25 cellular contexts compared by ENCODE assay signal in the genomic region with DNA sequence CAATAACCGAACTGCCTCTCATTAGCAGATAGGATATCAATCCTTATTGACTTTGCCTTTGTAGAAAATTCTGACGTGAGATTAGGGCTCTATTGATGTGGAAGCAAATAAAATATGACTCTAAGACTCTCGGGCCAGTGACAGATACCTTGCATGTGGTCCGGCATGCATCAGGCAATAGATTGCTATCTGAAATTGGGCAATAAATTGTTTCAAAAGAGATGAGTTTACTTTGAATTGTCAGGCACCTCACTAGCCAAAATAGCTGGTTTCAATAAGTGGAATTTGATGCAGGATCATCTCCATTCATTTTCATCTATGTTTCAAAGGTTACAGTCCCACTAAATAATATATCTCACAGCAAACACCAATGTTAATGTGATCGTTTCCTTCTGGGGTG.
DNase-seq lines count a peak whose midpoint lies in the region; ATAC-seq, FAIRE-seq and TF ChIP-seq lines count a peak whose summit lies in the region.
"Had no signal": no experiment of that assay in that cellular context is flagged by ENCODE, and none has a peak within 500 bp of the region (broad histone marks: within the 10 kb centered on the region; RNA-seq: fewer than 3 reads in every experiment).

No MANE protein-coding gene starts in this region.

- H3K79me2 ChIP-seq in HepG2 (ENCODE audit: insufficient read depth, low read length) = no peaks in the 10 kb centered on the region

- peak; percentile 35 to 57 for TF ChIP-seq RAD21 in liver (IDR thresholded peaks at IDR 0.05)
- TF ChIP-seq RAD21 in HepG2 (CRISPR knock-in tag; IDR thresholded peaks at IDR 0.05) = no peak

- no peak overlapping the region for H3K4me2 ChIP-seq in HepG2 (ENCODE audit: low read depth, low read length)
- H3K4me2 ChIP-seq: A549; BLaER1 treated with 17β-estradiol and CSF1 and Interleukin-3, amounts not matched to agents 10 nM and 100 nM had no signal

- TF ChIP-seq EP300 in HepG2 (IDR thresholded peaks at IDR 0.05; ENCODE audit: low read depth in 2 of 2, low read length in 2 of 2) (no peak), HepG2 (CRISPR knock-in tag; IDR thresholded peaks at IDR 0.05; ENCODE audit: borderline replicate concordance) (no peak)

- in situ Hi-C loops in HepG2 (cut with HindIII; ENCODE audit: extremely low pct_ligation_motif_present, low pct_unique_long_range_greater_than_20kb) = no loop called here

- BruUV-seq in HepG2 (replicated peaks; lab: Mats Ljungman, UMichigan) = no TSS peak

- no peak for ATAC-seq in HepG2
- ATAC-seq in left lobe of liver = peak; percentile 84
- ATAC-seq: A549, GM12878 had no signal

- DNase-seq in HepG2 (ENCODE audit: low spot score) = no peak
- no peak for DNase-seq in left lobe of liver (ENCODE audit: low spot score)
- DNase-seq in urothelium cell line (ENCODE audit: low spot score) = no peak
- DNase-seq in NCI-H2196 (lab: John Stamatoyannopoulos, UW; ENCODE audit: unreplicated experiment) = no peak
- DNase-seq in NCI-H345 (lab: John Stamatoyannopoulos, UW) = no peak
- DNase-seq: 8988T; ACHN; AML-193; BE2C; CD4-positive, alpha-beta T cell; CD8-positive, alpha-beta memory T cell; DMS 273 treated with DMSO at 0.1 percent for 48 hours; DMS79; EL; GDM1; GM23248; HFFc6 had no signal

- POLR2A ChIA-PET in HepG2 (lab: Yijun Ruan, JAX) = no interaction called here

- H3K4me1 ChIP-seq in liver (ENCODE audit: control insufficient read depth in 4 of 4, insufficient read depth in 4 of 4, low read length in 3 of 4) = peaks cover 0 to 3% (median under 1%) of the 10 kb centered on the region in 4 donors
- H3K4me1 ChIP-seq in HepG2 (ENCODE audit: insufficient read depth, low read length) = no peaks in the 10 kb centered on the region
- H3K4me1 ChIP-seq: A549; BLaER1 treated with 17β-estradiol and CSF1 and Interleukin-3, amounts not matched to agents 10 nM and 100 nM; HAP-1 had no signal

- H3K27ac ChIP-seq in liver (ENCODE audit: low read depth in 1 of 2, low read length in 2 of 2) (no peak overlapping the region), HepG2 (ENCODE audit: extremely low read length, insufficient read depth, low read length) (no peak overlapping the region)
- H3K27ac ChIP-seq: A549; BLaER1 treated with 17β-estradiol and CSF1 and Interleukin-3, amounts not matched to agents 10 nM and 100 nM; GM23248 had no signal

- no peaks in the 10 kb centered on the region for H4K20me1 ChIP-seq in HepG2 (ENCODE audit: insufficient read depth, low read length)
- H4K20me1 ChIP-seq: BLaER1 treated with 17β-estradiol and CSF1 and Interleukin-3, amounts not matched to agents 10 nM and 100 nM had no signal

- H3K9me3 ChIP-seq in liver (ENCODE audit: control insufficient read depth in 4 of 4, low read length in 3 of 4) (no peaks in the 10 kb centered on the region), HepG2 (ENCODE audit: low read length) (no peaks in the 10 kb centered on the region)
- H3K9me3 ChIP-seq: A549; BE2C; BLaER1 treated with 17β-estradiol and CSF1 and Interleukin-3, amounts not matched to agents 10 nM and 100 nM; HAP-1 had no signal

- intact Hi-C loops in HepG2 (cut with micrococcal nuclease; ENCODE audit: unreplicated experiment) = no loop called here

- TF ChIP-seq POLR2A in HepG2 (IDR thresholded peaks at IDR 0.05; ENCODE audit: insufficient read depth in 1 of 2, low read depth in 2 of 2, low read length in 2 of 2) = no peak

- H3K4me3 ChIP-seq in liver (ENCODE audit: low read depth in 1 of 3, low read length in 3 of 3) (no peak overlapping the region), HepG2 (replicated peaks in 1 of 3; ENCODE audit: insufficient read depth in 1 of 3, low read depth in 2 of 3, low read length in 3 of 3) (no peak overlapping the region)
- H3K4me3 ChIP-seq: A549; BLaER1 treated with 17β-estradiol and CSF1 and Interleukin-3, amounts not matched to agents 10 nM and 100 nM; GM12878; GM23248; HAP-1 had no signal

- H3K36me3 ChIP-seq in liver (ENCODE audit: control insufficient read depth in 4 of 4, insufficient read depth in 3 of 4, low read depth in 1 of 4, low read length in 3 of 4) (no peaks in the 10 kb centered on the region), HepG2 (replicated peaks in 1 of 2; ENCODE audit: control insufficient read depth in 1 of 2, insufficient read depth in 2 of 2, low read length in 2 of 2) (no peaks in the 10 kb centered on the region)
- H3K36me3 ChIP-seq: BE2C; BLaER1 treated with 17β-estradiol and CSF1 and Interleukin-3, amounts not matched to agents 10 nM and 100 nM; HAP-1 had no signal

- no peak for TF ChIP-seq CTCF in liver (IDR thresholded peaks at IDR 0.05; ENCODE audit: low read depth, low read length, missing input control)
- TF ChIP-seq CTCF in HepG2 (CRISPR knock-in tag; IDR thresholded peaks at IDR 0.05) = no peak

- H3K27me3 ChIP-seq in liver (ENCODE audit: control insufficient read depth in 4 of 4, insufficient read depth in 4 of 4, low read length in 3 of 4) (no peaks in the 10 kb centered on the region), HepG2 (ENCODE audit: control insufficient read depth in 1 of 2, insufficient read depth in 2 of 2, low read length in 2 of 2) (no peaks in the 10 kb centered on the region)
- H3K27me3 ChIP-seq: BE2C; BLaER1 treated with 17β-estradiol and CSF1 and Interleukin-3, amounts not matched to agents 10 nM and 100 nM had no signal

- FAIRE-seq in HepG2 (lab: Jason Lieb, UNC) (no peak), urothelium cell line (lab: Jason Lieb, UNC) (peak; percentile 32)
- FAIRE-seq: A549, D721Med, GM12878, GM19239, H54 had no signal

- H2AFZ ChIP-seq in HepG2 (ENCODE audit: low read length) = no peak overlapping the region
- H2AFZ ChIP-seq: GM23248 had no signal

- no peak overlapping the region for H3K9ac ChIP-seq in liver (ENCODE audit: low read depth in 1 of 2, low read length in 2 of 2)
- H3K9ac ChIP-seq in HepG2 (ENCODE audit: insufficient read depth, low read depth, low read length) = no peak overlapping the region
- H3K9ac ChIP-seq: BLaER1 treated with 17β-estradiol and CSF1 and Interleukin-3, amounts not matched to agents 10 nM and 100 nM; GM23248 had no signal

- WGBS in liver = 34% methylated on average over 5 of the region's 5 CpGs
- WGBS in HepG2 (ENCODE audit: low lambda C conversion rate) = 5% methylated on average over 5 of the region's 5 CpGs

- CTCF ChIA-PET in HepG2 (lab: Yijun Ruan, JAX; ENCODE audit: low intra/inter-chr PET ratio, low total read pairs) = no interaction called here

TF ChIP-seq in liver, 16 proteins besides CTCF, POLR2A, EP300 and RAD21 (continues in another document):
- TF ChIP-seq FOXA2 (IDR thresholded peaks at IDR 0.05) (peak; percentile 32), HNF4A (conservative IDR thresholded peaks at IDR 0.05) (peak in 1 of 2 donors; percentile 35), GABPA (IDR thresholded peaks at IDR 0.05 in 1 of 2, conservative IDR thresholded peaks at IDR 0.05 in 1 of 2) (no peak), HNF4G (IDR thresholded peaks at IDR 0.05) (no peak), SP1 (IDR thresholded peaks at IDR 0.05) (no peak), YY1 (IDR thresholded peaks at IDR 0.05) (peak; percentile 27), TAF1 (conservative IDR thresholded peaks at IDR 0.05) (no peak), RXRA (IDR thresholded peaks at IDR 0.05) (peak in 1 of 2 donors; percentile 45), FOXA1 (IDR thresholded peaks at IDR 0.05) (no peak)
- TF ChIP-seq, protein P1, sequence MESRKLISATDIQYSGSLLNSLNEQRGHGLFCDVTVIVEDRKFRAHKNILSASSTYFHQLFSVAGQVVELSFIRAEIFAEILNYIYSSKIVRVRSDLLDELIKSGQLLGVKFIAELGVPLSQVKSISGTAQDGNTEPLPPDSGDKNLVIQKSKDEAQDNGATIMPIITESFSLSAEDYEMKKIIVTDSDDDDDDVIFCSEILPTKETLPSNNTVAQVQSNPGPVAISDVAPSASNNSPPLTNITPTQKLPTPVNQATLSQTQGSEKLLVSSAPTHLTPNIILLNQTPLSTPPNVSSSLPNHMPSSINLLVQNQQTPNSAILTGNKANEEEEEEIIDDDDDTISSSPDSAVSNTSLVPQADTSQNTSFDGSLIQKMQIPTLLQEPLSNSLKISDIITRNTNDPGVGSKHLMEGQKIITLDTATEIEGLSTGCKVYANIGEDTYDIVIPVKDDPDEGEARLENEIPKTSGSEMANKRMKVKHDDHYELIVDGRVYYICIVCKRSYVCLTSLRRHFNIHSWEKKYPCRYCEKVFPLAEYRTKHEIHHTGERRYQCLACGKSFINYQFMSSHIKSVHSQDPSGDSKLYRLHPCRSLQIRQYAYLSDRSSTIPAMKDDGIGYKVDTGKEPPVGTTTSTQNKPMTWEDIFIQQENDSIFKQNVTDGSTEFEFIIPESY (IDR thresholded peaks at IDR 0.05) = peak; percentile 19

TF ChIP-seq in HepG2, 621 proteins besides CTCF, POLR2A, EP300 and RAD21:
- TF ChIP-seq SIX1 (CRISPR knock-in tag; IDR thresholded peaks at IDR 0.05; ENCODE audit: borderline replicate concordance) = no peak
- no peak for TF ChIP-seq ZSCAN29 (CRISPR knock-in tag; conservative IDR thresholded peaks at IDR 0.05)
- TF ChIP-seq, protein P2, sequence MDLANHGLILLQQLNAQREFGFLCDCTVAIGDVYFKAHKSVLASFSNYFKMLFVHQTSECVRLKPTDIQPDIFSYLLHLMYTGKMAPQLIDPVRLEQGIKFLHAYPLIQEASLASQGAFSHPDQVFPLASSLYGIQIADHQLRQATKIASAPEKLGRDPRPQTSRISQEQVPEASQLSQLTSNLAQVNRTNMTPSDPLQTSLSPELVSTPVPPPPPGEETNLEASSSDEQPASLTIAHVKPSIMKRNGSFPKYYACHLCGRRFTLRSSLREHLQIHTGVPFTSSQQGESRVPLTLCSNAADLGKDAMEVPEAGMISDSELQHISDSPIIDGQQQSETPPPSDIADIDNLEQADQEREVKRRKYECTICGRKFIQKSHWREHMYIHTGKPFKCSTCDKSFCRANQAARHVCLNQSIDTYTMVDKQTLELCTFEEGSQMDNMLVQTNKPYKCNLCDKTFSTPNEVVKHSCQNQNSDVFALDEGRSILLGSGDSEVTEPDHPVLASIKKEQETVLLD (CRISPR knock-in tag; IDR thresholded peaks at IDR 0.05; ENCODE audit: low read depth) = no peak
- no peak for TF ChIP-seq ZNF891 (CRISPR knock-in tag; IDR thresholded peaks at IDR 0.05)
